1 cellular context compared by ENCODE assay signal in the genomic region with DNA sequence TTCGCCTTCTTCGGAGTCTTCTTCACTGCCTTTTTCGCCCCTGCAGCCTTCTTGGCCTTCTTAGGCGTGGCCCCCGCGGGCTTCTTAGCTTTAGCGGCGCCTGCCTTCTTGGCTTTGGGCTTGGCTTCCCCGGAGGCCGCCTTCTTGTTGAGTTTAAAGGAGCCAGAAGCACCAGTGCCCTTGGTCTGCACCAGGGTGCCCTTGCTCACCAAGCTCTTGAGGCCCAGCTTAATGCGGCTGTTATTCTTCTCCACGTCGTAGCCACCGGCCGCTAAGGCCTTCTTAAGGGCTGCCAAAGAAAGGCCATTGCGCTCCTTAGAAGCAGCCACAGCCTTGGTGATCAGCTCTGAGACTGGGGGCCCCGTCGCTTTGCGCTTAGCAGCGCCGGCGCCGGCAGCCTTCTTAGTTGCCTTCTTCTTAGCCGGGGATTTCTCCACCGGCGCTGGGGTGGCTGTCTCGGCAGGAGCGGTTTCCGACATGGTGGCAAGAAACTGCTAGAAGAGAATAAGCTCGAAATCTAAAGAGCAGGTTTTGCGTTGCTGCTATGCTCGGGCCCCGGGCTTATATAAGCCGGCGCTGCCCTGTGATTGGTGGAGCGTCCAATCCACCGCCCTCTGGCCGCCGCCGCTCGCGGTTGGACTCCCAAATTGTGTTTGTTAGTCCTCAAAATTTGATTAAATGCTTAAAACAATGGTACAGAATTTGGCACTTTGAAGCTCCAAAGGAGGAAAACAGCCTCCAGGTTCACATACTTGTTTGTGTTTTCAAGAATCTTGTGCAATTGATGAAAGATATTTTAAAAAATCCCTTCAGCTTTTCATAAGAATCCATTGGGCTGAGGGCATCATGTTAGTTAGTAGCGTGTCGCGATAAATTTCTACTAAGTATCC.
A peak's percentile ranks its signal among the peaks of the same experiment; 100 is the strongest.
TF ChIP-seq lines count a peak whose summit lies in the region.

No MANE protein-coding gene starts in this region.

TF ChIP-seq in WTC11, 78 proteins besides CTCF, POLR2A, EP300 and RAD21 (continued from another document and continues in another):
- TF ChIP-seq, protein P1, sequence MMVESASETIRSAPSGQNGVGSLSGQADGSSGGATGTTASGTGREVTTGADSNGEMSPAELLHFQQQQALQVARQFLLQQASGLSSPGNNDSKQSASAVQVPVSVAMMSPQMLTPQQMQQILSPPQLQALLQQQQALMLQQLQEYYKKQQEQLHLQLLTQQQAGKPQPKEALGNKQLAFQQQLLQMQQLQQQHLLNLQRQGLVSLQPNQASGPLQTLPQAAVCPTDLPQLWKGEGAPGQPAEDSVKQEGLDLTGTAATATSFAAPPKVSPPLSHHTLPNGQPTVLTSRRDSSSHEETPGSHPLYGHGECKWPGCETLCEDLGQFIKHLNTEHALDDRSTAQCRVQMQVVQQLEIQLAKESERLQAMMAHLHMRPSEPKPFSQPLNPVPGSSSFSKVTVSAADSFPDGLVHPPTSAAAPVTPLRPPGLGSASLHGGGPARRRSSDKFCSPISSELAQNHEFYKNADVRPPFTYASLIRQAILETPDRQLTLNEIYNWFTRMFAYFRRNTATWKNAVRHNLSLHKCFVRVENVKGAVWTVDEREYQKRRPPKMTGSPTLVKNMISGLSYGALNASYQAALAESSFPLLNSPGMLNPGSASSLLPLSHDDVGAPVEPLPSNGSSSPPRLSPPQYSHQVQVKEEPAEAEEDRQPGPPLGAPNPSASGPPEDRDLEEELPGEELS (CRISPR knock-in tag; IDR thresholded peaks at IDR 0.05): no peak; the same call in 1 of the 2 replicates
- TF ChIP-seq, protein P2, sequence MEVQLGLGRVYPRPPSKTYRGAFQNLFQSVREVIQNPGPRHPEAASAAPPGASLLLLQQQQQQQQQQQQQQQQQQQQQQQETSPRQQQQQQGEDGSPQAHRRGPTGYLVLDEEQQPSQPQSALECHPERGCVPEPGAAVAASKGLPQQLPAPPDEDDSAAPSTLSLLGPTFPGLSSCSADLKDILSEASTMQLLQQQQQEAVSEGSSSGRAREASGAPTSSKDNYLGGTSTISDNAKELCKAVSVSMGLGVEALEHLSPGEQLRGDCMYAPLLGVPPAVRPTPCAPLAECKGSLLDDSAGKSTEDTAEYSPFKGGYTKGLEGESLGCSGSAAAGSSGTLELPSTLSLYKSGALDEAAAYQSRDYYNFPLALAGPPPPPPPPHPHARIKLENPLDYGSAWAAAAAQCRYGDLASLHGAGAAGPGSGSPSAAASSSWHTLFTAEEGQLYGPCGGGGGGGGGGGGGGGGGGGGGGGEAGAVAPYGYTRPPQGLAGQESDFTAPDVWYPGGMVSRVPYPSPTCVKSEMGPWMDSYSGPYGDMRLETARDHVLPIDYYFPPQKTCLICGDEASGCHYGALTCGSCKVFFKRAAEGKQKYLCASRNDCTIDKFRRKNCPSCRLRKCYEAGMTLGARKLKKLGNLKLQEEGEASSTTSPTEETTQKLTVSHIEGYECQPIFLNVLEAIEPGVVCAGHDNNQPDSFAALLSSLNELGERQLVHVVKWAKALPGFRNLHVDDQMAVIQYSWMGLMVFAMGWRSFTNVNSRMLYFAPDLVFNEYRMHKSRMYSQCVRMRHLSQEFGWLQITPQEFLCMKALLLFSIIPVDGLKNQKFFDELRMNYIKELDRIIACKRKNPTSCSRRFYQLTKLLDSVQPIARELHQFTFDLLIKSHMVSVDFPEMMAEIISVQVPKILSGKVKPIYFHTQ (CRISPR knock-in tag; IDR thresholded peaks at IDR 0.05): no peak; the same call in none of the 2 replicates
- TF ChIP-seq, protein P3, sequence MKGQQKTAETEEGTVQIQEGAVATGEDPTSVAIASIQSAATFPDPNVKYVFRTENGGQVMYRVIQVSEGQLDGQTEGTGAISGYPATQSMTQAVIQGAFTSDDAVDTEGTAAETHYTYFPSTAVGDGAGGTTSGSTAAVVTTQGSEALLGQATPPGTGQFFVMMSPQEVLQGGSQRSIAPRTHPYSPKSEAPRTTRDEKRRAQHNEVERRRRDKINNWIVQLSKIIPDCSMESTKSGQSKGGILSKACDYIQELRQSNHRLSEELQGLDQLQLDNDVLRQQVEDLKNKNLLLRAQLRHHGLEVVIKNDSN (CRISPR knock-in tag; IDR thresholded peaks at IDR 0.05): peak; percentile 36; the same call in 1 of the 2 replicates
- TF ChIP-seq NFATC4 (CRISPR knock-in tag; IDR thresholded peaks at IDR 0.05) (peak; percentile 43; the same call in 1 of the 2 replicates), PRRX2 (CRISPR knock-in tag; IDR thresholded peaks at IDR 0.05) (0 out of 2 replicates have a peak, but pooled peaks have one; percentile 79), SOX15 (CRISPR knock-in tag; IDR thresholded peaks at IDR 0.05) (no peak), NR3C1 (CRISPR knock-in tag; conservative IDR thresholded peaks at IDR 0.05; ENCODE audit: low read depth) (no peak), CBFB (CRISPR knock-in tag; IDR thresholded peaks at IDR 0.05; ENCODE audit: low read depth) (no peak), FOXJ3 (CRISPR knock-in tag; IDR thresholded peaks at IDR 0.05; ENCODE audit: borderline replicate concordance) (no peak), ZNF263 (CRISPR knock-in tag; IDR thresholded peaks at IDR 0.05; ENCODE audit: low read depth) (no peak), EMX1 (CRISPR knock-in tag; IDR thresholded peaks at IDR 0.05) (no peak), MYBL2 (CRISPR knock-in tag; IDR thresholded peaks at IDR 0.05) (peak; percentile 79), SMAD3 (CRISPR knock-in tag; IDR thresholded peaks at IDR 0.05; ENCODE audit: borderline replicate concordance) (0 out of 2 replicates have a peak, but pooled peaks have one; percentile 65), FOXP1 (CRISPR knock-in tag; IDR thresholded peaks at IDR 0.05; ENCODE audit: borderline replicate concordance) (peak; percentile 92; the same call in 1 of the 2 replicates), GTF2I (CRISPR knock-in tag; conservative IDR thresholded peaks at IDR 0.05) (no peak), ESRRA (CRISPR knock-in tag; IDR thresholded peaks at IDR 0.05; ENCODE audit: borderline replicate concordance) (peak; percentile 67; the same call in 1 of the 2 replicates), FOXK1 (CRISPR knock-in tag; IDR thresholded peaks at IDR 0.05) (0 out of 2 replicates have a peak, but pooled peaks have one; percentile 27), TP53 (CRISPR knock-in tag; IDR thresholded peaks at IDR 0.05) (peak; percentile 84), CREM (CRISPR knock-in tag; IDR thresholded peaks at IDR 0.05) (peak; percentile 79; the same call in 1 of the 2 replicates), ZNF317 (CRISPR knock-in tag; IDR thresholded peaks at IDR 0.05; ENCODE audit: borderline replicate concordance, low read depth) (no peak), RORB (CRISPR knock-in tag; IDR thresholded peaks at IDR 0.05) (no peak)
- TF ChIP-seq, protein P4, sequence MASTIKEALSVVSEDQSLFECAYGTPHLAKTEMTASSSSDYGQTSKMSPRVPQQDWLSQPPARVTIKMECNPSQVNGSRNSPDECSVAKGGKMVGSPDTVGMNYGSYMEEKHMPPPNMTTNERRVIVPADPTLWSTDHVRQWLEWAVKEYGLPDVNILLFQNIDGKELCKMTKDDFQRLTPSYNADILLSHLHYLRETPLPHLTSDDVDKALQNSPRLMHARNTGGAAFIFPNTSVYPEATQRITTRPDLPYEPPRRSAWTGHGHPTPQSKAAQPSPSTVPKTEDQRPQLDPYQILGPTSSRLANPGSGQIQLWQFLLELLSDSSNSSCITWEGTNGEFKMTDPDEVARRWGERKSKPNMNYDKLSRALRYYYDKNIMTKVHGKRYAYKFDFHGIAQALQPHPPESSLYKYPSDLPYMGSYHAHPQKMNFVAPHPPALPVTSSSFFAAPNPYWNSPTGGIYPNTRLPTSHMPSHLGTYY (CRISPR knock-in tag; IDR thresholded peaks at IDR 0.05): 0 out of 2 replicates have a peak, but pooled peaks have one; percentile 8
- TF ChIP-seq, protein P5, sequence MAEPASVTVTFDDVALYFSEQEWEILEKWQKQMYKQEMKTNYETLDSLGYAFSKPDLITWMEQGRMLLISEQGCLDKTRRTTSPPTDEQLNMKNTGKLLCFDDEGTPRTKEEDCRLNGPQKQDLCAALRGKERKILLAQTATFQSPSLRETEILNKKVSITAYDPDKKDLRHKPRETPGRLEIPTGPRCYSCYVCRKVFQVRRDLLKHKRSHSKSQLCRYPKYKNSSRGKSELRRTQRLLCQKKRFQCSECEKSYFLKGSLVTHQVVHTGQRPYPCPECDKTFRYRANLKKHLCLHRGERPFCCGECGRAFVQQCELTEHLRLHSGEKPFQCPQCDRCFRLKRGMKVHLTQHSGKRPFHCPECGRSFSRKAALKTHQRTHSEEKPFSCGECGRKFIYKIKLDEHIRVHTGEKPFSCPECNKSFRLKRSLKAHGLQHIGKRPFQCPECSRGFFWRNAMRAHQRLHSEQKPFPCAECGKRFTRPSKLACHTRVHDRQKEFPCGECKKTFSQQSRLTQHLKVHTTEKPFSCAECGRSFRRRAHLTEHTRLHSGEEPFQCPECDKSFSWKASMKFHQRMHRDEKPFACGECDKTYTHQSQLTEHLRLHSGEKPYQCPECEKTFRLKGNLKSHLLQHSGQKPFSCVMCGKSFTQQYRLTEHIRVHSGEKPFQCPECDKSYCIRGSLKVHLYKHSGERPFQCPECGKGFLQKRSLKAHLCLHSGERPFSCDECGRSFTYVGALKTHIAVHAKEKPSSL (CRISPR knock-in tag; conservative IDR thresholded peaks at IDR 0.05): no peak; the same call in 1 of the 2 replicates
- TF ChIP-seq, protein P6, sequence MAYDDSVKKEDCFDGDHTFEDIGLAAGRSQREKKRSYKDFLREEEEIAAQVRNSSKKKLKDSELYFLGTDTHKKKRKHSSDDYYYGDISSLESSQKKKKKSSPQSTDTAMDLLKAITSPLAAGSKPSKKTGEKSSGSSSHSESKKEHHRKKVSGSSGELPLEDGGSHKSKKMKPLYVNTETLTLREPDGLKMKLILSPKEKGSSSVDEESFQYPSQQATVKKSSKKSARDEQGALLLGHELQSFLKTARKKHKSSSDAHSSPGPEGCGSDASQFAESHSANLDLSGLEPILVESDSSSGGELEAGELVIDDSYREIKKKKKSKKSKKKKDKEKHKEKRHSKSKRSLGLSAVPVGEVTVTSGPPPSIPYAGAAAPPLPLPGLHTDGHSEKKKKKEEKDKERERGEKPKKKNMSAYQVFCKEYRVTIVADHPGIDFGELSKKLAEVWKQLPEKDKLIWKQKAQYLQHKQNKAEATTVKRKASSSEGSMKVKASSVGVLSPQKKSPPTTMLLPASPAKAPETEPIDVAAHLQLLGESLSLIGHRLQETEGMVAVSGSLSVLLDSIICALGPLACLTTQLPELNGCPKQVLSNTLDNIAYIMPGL (CRISPR knock-in tag; IDR thresholded peaks at IDR 0.05): peak; percentile 32
- TF ChIP-seq, protein P7, sequence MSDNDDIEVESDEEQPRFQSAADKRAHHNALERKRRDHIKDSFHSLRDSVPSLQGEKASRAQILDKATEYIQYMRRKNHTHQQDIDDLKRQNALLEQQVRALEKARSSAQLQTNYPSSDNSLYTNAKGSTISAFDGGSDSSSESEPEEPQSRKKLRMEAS (CRISPR knock-in tag; IDR thresholded peaks at IDR 0.05): peak; percentile 14; the same call in 1 of the 2 replicates
- TF ChIP-seq, protein P8, sequence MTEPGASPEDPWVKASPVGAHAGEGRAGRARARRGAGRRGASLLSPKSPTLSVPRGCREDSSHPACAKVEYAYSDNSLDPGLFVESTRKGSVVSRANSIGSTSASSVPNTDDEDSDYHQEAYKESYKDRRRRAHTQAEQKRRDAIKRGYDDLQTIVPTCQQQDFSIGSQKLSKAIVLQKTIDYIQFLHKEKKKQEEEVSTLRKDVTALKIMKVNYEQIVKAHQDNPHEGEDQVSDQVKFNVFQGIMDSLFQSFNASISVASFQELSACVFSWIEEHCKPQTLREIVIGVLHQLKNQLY (CRISPR knock-in tag; IDR thresholded peaks at IDR 0.05): no peak
- TF ChIP-seq, protein P9, sequence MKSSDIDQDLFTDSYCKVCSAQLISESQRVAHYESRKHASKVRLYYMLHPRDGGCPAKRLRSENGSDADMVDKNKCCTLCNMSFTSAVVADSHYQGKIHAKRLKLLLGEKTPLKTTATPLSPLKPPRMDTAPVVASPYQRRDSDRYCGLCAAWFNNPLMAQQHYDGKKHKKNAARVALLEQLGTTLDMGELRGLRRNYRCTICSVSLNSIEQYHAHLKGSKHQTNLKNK (CRISPR knock-in tag; IDR thresholded peaks at IDR 0.05): no peak
- TF ChIP-seq, protein P10, sequence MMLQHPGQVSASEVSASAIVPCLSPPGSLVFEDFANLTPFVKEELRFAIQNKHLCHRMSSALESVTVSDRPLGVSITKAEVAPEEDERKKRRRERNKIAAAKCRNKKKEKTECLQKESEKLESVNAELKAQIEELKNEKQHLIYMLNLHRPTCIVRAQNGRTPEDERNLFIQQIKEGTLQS (CRISPR knock-in tag; conservative IDR thresholded peaks at IDR 0.05): no peak
- TF ChIP-seq, protein P11, sequence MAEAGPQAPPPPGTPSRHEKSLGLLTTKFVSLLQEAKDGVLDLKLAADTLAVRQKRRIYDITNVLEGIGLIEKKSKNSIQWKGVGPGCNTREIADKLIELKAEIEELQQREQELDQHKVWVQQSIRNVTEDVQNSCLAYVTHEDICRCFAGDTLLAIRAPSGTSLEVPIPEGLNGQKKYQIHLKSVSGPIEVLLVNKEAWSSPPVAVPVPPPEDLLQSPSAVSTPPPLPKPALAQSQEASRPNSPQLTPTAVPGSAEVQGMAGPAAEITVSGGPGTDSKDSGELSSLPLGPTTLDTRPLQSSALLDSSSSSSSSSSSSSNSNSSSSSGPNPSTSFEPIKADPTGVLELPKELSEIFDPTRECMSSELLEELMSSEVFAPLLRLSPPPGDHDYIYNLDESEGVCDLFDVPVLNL (CRISPR knock-in tag; IDR thresholded peaks at IDR 0.05; ENCODE audit: borderline replicate concordance, low read depth): no peak
- TF ChIP-seq, protein P12, sequence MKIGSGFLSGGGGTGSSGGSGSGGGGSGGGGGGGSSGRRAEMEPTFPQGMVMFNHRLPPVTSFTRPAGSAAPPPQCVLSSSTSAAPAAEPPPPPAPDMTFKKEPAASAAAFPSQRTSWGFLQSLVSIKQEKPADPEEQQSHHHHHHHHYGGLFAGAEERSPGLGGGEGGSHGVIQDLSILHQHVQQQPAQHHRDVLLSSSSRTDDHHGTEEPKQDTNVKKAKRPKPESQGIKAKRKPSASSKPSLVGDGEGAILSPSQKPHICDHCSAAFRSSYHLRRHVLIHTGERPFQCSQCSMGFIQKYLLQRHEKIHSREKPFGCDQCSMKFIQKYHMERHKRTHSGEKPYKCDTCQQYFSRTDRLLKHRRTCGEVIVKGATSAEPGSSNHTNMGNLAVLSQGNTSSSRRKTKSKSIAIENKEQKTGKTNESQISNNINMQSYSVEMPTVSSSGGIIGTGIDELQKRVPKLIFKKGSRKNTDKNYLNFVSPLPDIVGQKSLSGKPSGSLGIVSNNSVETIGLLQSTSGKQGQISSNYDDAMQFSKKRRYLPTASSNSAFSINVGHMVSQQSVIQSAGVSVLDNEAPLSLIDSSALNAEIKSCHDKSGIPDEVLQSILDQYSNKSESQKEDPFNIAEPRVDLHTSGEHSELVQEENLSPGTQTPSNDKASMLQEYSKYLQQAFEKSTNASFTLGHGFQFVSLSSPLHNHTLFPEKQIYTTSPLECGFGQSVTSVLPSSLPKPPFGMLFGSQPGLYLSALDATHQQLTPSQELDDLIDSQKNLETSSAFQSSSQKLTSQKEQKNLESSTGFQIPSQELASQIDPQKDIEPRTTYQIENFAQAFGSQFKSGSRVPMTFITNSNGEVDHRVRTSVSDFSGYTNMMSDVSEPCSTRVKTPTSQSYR (CRISPR knock-in tag; IDR thresholded peaks at IDR 0.05): no peak
- TF ChIP-seq, protein P13, sequence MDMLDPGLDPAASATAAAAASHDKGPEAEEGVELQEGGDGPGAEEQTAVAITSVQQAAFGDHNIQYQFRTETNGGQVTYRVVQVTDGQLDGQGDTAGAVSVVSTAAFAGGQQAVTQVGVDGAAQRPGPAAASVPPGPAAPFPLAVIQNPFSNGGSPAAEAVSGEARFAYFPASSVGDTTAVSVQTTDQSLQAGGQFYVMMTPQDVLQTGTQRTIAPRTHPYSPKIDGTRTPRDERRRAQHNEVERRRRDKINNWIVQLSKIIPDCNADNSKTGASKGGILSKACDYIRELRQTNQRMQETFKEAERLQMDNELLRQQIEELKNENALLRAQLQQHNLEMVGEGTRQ (CRISPR knock-in tag; IDR thresholded peaks at IDR 0.05): no peak
